ENCODE assay signal across 8 cellular contexts in genomic region chr17:45453731-45454130, GRCh38. TPM values are rescaled to one million over a fixed set of nuclear protein-coding genes. Genes with fewer than 3 reads are reported as not detected.
DNase-seq lines count a peak whose midpoint lies in the region; ATAC-seq, FAIRE-seq and TF ChIP-seq lines count a peak whose summit lies in the region.
"Not testable (repeated sequence)": the region's sequence is repeated elsewhere in the genome, so short reads cannot be mapped to it uniquely, and the experiment has no call there.

No MANE protein-coding gene starts in this region.

- dilution Hi-C loops in endothelial cell of umbilical vein (cut with MboI; ENCODE audit: extremely low pct_ligation_motif_present, low sequenced_read_pairs) = not testable (repeated sequence)

- 0 out of 2 replicates have a peak overlapping the region, but pooled peaks have one; percentile 30 for H3K27ac ChIP-seq in BLaER1
- not testable (repeated sequence) for H3K27ac ChIP-seq in GM23338 (ENCODE audit: low read depth); MM.1S (ENCODE audit: low read length); SK-N-SH (ENCODE audit: low read depth in 2 of 2, low read length in 1 of 2); endothelial cell of umbilical vein (ENCODE audit: insufficient read depth, low read depth, low read length); osteoblast (ENCODE audit: low read depth, low read length); upper lobe of right lung

- no CpG with 5 or more reads among the region's 17 CpGs for WGBS in SK-N-SH (ENCODE audit: low lambda C conversion rate)

- not testable (repeated sequence) for H3K9me1 ChIP-seq in endothelial cell of umbilical vein (replicated peaks; ENCODE audit: control insufficient read depth, extremely low read depth, insufficient read depth, low read length)

- H3K79me2 ChIP-seq in GM23338 (replicated peaks; ENCODE audit: insufficient read depth); MM.1S (ENCODE audit: low read length); SK-N-SH (ENCODE audit: insufficient read depth); endothelial cell of umbilical vein (ENCODE audit: control insufficient read depth, insufficient read depth, low read length); osteoblast (ENCODE audit: insufficient read depth, low read length): not testable (repeated sequence)

- ATAC-seq in GM23338 = peak; percentile 94
- peak; percentile 33 for ATAC-seq in activated CD8-positive, alpha-beta memory T cell treated with anti-CD3 and anti-CD28 coated beads, Interleukin-2, amount 10 ng/mL, durations not matched to agents 7 days and 5 days
- ATAC-seq in upper lobe of right lung = peak; percentile 7

- H2AFZ ChIP-seq in GM23338; MM.1S (ENCODE audit: low read length); SK-N-SH (ENCODE audit: low read depth); endothelial cell of umbilical vein (ENCODE audit: low read depth, low read length); osteoblast (ENCODE audit: low read length): not testable (repeated sequence)

- H3K4me2 ChIP-seq in BLaER1 (peak overlapping the region; percentile 77), MM.1S (ENCODE audit: low read depth, low read length) (peak overlapping the region; percentile 41; the same call in 1 of the 2 replicates)
- H3K4me2 ChIP-seq in GM23338; SK-N-SH; endothelial cell of umbilical vein (ENCODE audit: insufficient read depth, low read length); osteoblast (ENCODE audit: insufficient read depth, low read length): not testable (repeated sequence)

- H3K4me1 ChIP-seq in BLaER1 = peaks cover 85% of the 10 kb centered on the region
- H3K4me1 ChIP-seq in GM23338 (ENCODE audit: insufficient read depth); MM.1S (ENCODE audit: low read length); SK-N-SH (ENCODE audit: control insufficient read depth in 1 of 2, insufficient read depth in 2 of 2, low read depth in 1 of 2, low read length in 1 of 2); endothelial cell of umbilical vein (ENCODE audit: control insufficient read depth, extremely low read depth, insufficient read depth, low read length); osteoblast (ENCODE audit: insufficient read depth, low read length); upper lobe of right lung: not testable (repeated sequence)

- H3K9me3 ChIP-seq in BLaER1; MM.1S (replicated peaks; ENCODE audit: insufficient read depth, low read length); SK-N-SH; endothelial cell of umbilical vein (replicated peaks; ENCODE audit: control insufficient read depth, insufficient read depth, low read length); osteoblast (ENCODE audit: low read depth, low read length); upper lobe of right lung: not testable (repeated sequence)

- H3K27ac Mint-ChIP-seq in GM23338; activated CD8-positive, alpha-beta memory T cell treated with anti-CD3 and anti-CD28 coated beads, Interleukin-2, amount 10 ng/mL, durations not matched to agents 7 days and 5 days: not testable (repeated sequence)

- H3K36me3 Mint-ChIP-seq in GM23338 (ENCODE audit: low read depth); activated CD8-positive, alpha-beta memory T cell treated with anti-CD3 and anti-CD28 coated beads, Interleukin-2, amount 10 ng/mL, durations not matched to agents 7 days and 5 days: not testable (repeated sequence)

- not testable (repeated sequence) for TF ChIP-seq EP300 in SK-N-SH (IDR thresholded peaks at IDR 0.05; ENCODE audit: borderline replicate concordance in 1 of 2, low read depth in 1 of 2, low read length in 1 of 2)

- DNase-seq in GM23338 (ENCODE audit: low spot score) (peak; percentile 42), MM.1S (peak; percentile 24), SK-N-SH (peak; percentile 6), osteoblast (ENCODE audit: insufficient read length, low spot score, missing footprints) (peak; percentile 22)
- DNase-seq in activated CD8-positive, alpha-beta memory T cell treated with anti-CD3 and anti-CD28 coated beads, Interleukin-2, amount 10 ng/mL, durations not matched to agents 7 days and 5 days; endothelial cell of umbilical vein (ENCODE audit: low read depth, low spot score); upper lobe of right lung: not testable (repeated sequence)

- H4K20me1 ChIP-seq in BLaER1 = peaks cover 12% of the 10 kb centered on the region; the same call in 1 of the 2 replicates
- H4K20me1 ChIP-seq in GM23338 (replicated peaks; ENCODE audit: insufficient read depth); MM.1S (ENCODE audit: insufficient read depth, low read length); SK-N-SH (ENCODE audit: insufficient read depth); endothelial cell of umbilical vein (replicated peaks; ENCODE audit: control insufficient read depth, extremely low read depth, insufficient read depth, low read length); osteoblast (ENCODE audit: insufficient read depth, low read length): not testable (repeated sequence)

- TF ChIP-seq POLR2A in endothelial cell of umbilical vein (IDR thresholded peaks at IDR 0.05; ENCODE audit: low read depth, low read length) = not testable (repeated sequence)

- H3K9me2 ChIP-seq in GM23338 (ENCODE audit: insufficient read depth); MM.1S (replicated peaks; ENCODE audit: insufficient read depth, low read length); SK-N-SH: not testable (repeated sequence)

- not testable (repeated sequence) for H3F3A ChIP-seq in GM23338 (replicated peaks; ENCODE audit: low read depth); MM.1S (ENCODE audit: insufficient read depth, low read length); SK-N-SH (replicated peaks; ENCODE audit: insufficient read depth)

- CTCF ChIA-PET in SK-N-SH (lab: Yijun Ruan, JAX); activated CD8-positive, alpha-beta memory T cell treated with anti-CD3 and anti-CD28 coated beads, Interleukin-2, amount 10 ng/mL, durations not matched to agents 7 days and 5 days (lab: Charles Lee); endothelial cell of umbilical vein (lab: Charles Lee): not testable (repeated sequence)

- not testable (repeated sequence) for H3K4me3 Mint-ChIP-seq in GM23338; activated CD8-positive, alpha-beta memory T cell treated with anti-CD3 and anti-CD28 coated beads, Interleukin-2, amount 10 ng/mL, durations not matched to agents 7 days and 5 days

- H3K9me3 Mint-ChIP-seq in GM23338; activated CD8-positive, alpha-beta memory T cell treated with anti-CD3 and anti-CD28 coated beads, Interleukin-2, amount 10 ng/mL, durations not matched to agents 7 days and 5 days (ENCODE audit: low read depth): not testable (repeated sequence)

- 0 out of 4 replicates have a peak, but pooled peaks of 1 of the 2 experiments have one; percentile 6 for TF ChIP-seq CTCF in GM23338 (conservative IDR thresholded peaks at IDR 0.05; ENCODE audit: low read depth in 2 of 2)
- peak; percentile 34 for TF ChIP-seq CTCF in MM.1S (IDR thresholded peaks at IDR 0.05; ENCODE audit: low read length)
- TF ChIP-seq CTCF in SK-N-SH (IDR thresholded peaks at IDR 0.05); endothelial cell of umbilical vein (IDR thresholded peaks at IDR 0.05; ENCODE audit: extremely low read depth in 1 of 2, insufficient read depth in 1 of 2, low read depth in 1 of 2, low read length in 2 of 2); osteoblast (IDR thresholded peaks at IDR 0.05; ENCODE audit: extremely low read depth, low read depth, low read length); upper lobe of right lung (IDR thresholded peaks at IDR 0.05): not testable (repeated sequence)

- H3K27me3 ChIP-seq in BLaER1; GM23338 (ENCODE audit: insufficient read depth); MM.1S (replicated peaks; ENCODE audit: insufficient read depth, low read length); SK-N-SH (ENCODE audit: insufficient read depth); endothelial cell of umbilical vein (ENCODE audit: control insufficient read depth in 2 of 2, insufficient read depth in 2 of 2, low read length in 2 of 2); osteoblast (ENCODE audit: insufficient read depth, low read length); upper lobe of right lung: not testable (repeated sequence)

- not testable (repeated sequence) for H3K36me3 ChIP-seq in BLaER1; GM23338 (ENCODE audit: insufficient read depth); MM.1S (replicated peaks; ENCODE audit: insufficient read depth, low read length); SK-N-SH (replicated peaks in 1 of 2; ENCODE audit: control insufficient read depth in 1 of 2, insufficient read depth in 2 of 2, low read length in 1 of 2); endothelial cell of umbilical vein (ENCODE audit: control insufficient read depth in 2 of 2, extremely low read depth in 1 of 2, insufficient read depth in 2 of 2, low read length in 2 of 2); osteoblast (ENCODE audit: insufficient read depth, low read length)
- H3K36me3 ChIP-seq in upper lobe of right lung = peaks cover 17% of the 10 kb centered on the region

- not testable (repeated sequence) for H3K9ac ChIP-seq in BLaER1; MM.1S (ENCODE audit: low read length); SK-N-SH; endothelial cell of umbilical vein (replicated peaks; ENCODE audit: extremely low read depth, insufficient read depth, low read length)

- H3K4me3 ChIP-seq in BLaER1; GM23338; SK-N-SH (ENCODE audit: low read depth in 2 of 2, low read length in 1 of 2); endothelial cell of umbilical vein (replicated peaks in 1 of 3; ENCODE audit: insufficient read depth in 1 of 3, low read depth in 1 of 3, low read length in 3 of 3); osteoblast (ENCODE audit: insufficient read depth, low read length); upper lobe of right lung: not testable (repeated sequence)
- H3K4me3 ChIP-seq in MM.1S (ENCODE audit: low read length) = peak overlapping the region; percentile 54; the same call in 1 of the 2 replicates

- not testable (repeated sequence) for TF ChIP-seq RAD21 in SK-N-SH (IDR thresholded peaks at IDR 0.05; ENCODE audit: low read length)

- intact Hi-C loops in endothelial cell of umbilical vein (cut with micrococcal nuclease); upper lobe of right lung (cut with DNase I): not testable (repeated sequence)

- FAIRE-seq in endothelial cell of umbilical vein (lab: Jason Lieb, UNC) = not testable (repeated sequence)

- H3K4me1 Mint-ChIP-seq in GM23338; activated CD8-positive, alpha-beta memory T cell treated with anti-CD3 and anti-CD28 coated beads, Interleukin-2, amount 10 ng/mL, durations not matched to agents 7 days and 5 days: not testable (repeated sequence)

- H3K27me3 Mint-ChIP-seq in GM23338 (ENCODE audit: insufficient read depth, low read depth, poor library complexity); activated CD8-positive, alpha-beta memory T cell treated with anti-CD3 and anti-CD28 coated beads, Interleukin-2, amount 10 ng/mL, durations not matched to agents 7 days and 5 days: not testable (repeated sequence)

- POLR2A ChIA-PET in SK-N-SH (lab: Yijun Ruan, JAX); endothelial cell of umbilical vein (lab: Charles Lee): not testable (repeated sequence)

- BruUV-seq in endothelial cell of umbilical vein (replicated peaks; lab: Mats Ljungman, UMichigan) = TSS peak; percentile 13

RNA-seq across cellular contexts. Expression of gene ARHGAP27, which starts 21.1 kb away (rescaled TPM):
- 14.3 and 17.7 TPM in 2 replicates for total RNA-seq in GM23338 (2014; rRNA removed; shearing (Covaris generic))
- polyA plus RNA-seq in GM23338 (2016; fragmentation: Nextera tagmentation; extraction: Ambion mirVana) (5.3 and 5.9 TPM in 2 replicates), SK-N-SH (2012; rRNA removed) (2.1 and 4.3 TPM in 2 replicates), endothelial cell of umbilical vein (21.0 and 26.3 TPM in 2 replicates)
- 0.75 and 0.89 TPM in 2 replicates for polyA plus RNA-seq in SK-N-SH (2012; cell fraction: cytosol; rRNA removed)
- 25.3 and 25.5 TPM in 2 replicates for polyA plus RNA-seq in SK-N-SH (2012; cell fraction: nucleus; rRNA removed)
- total RNA-seq in activated CD8-positive, alpha-beta memory T cell treated with anti-CD3 and anti-CD28 coated beads, Interleukin-2, amount 10 ng/mL, durations not matched to agents 7 days and 5 days = 100 to 1,000 TPM in 1 of 2 experiments, 10 to 100 TPM in 1; 79.5 to 104 TPM
- total RNA-seq in endothelial cell of umbilical vein (40.4 and 47.0 TPM in 2 replicates), osteoblast (2.9 and 6.2 TPM in 2 replicates), upper lobe of right lung (73.8 TPM)
- polyA plus RNA-seq in endothelial cell of umbilical vein (2011; cell fraction: cytosol; rRNA removed) = 10.5 and 14.8 TPM in 2 replicates
- 88.2 and 110 TPM in 2 replicates for polyA plus RNA-seq in endothelial cell of umbilical vein (2011; cell fraction: nucleus; rRNA removed)
- 8.4 and 14.1 TPM in 2 replicates for polyA plus RNA-seq in endothelial cell of umbilical vein (2012)
- 18.7 and 31.0 TPM in 2 replicates for polyA minus RNA-seq in endothelial cell of umbilical vein
- polyA minus RNA-seq in endothelial cell of umbilical vein (2011; cell fraction: cytosol; rRNA and poly(A)+ RNA removed) = 7.2 TPM
- 26.7 and 50.3 TPM in 2 replicates for polyA minus RNA-seq in endothelial cell of umbilical vein (2011; cell fraction: nucleus; rRNA and poly(A)+ RNA removed)

RNA-seq across cellular contexts. Expression of gene PLEKHM1, which starts 36.8 kb away (rescaled TPM):
- total RNA-seq in GM23338 (2014; rRNA removed; shearing (Covaris generic)) = 16.9 and 17.9 TPM in 2 replicates
- polyA plus RNA-seq in GM23338 (2016; fragmentation: Nextera tagmentation; extraction: Ambion mirVana) (4.4 and 5.0 TPM in 2 replicates), SK-N-SH (2012; rRNA removed) (9.0 and 12.3 TPM in 2 replicates), endothelial cell of umbilical vein (29.7 and 36.5 TPM in 2 replicates)
- polyA plus RNA-seq in SK-N-SH (2012; cell fraction: cytosol; rRNA removed) = 4.6 and 5.4 TPM in 2 replicates
- 26.7 and 29.2 TPM in 2 replicates for polyA plus RNA-seq in SK-N-SH (2012; cell fraction: nucleus; rRNA removed)
- 10 to 100 TPM; 49.0 to 51.2 TPM for total RNA-seq in activated CD8-positive, alpha-beta memory T cell treated with anti-CD3 and anti-CD28 coated beads, Interleukin-2, amount 10 ng/mL, durations not matched to agents 7 days and 5 days
- total RNA-seq in endothelial cell of umbilical vein (52.0 and 54.8 TPM in 2 replicates), osteoblast (30.8 and 38.0 TPM in 2 replicates), upper lobe of right lung (69.8 TPM)
- 17.4 and 22.1 TPM in 2 replicates for polyA plus RNA-seq in endothelial cell of umbilical vein (2011; cell fraction: cytosol; rRNA removed)
- 33.9 and 50.4 TPM in 2 replicates for polyA plus RNA-seq in endothelial cell of umbilical vein (2011; cell fraction: nucleus; rRNA removed)
- 36.4 and 43.4 TPM in 2 replicates for polyA plus RNA-seq in endothelial cell of umbilical vein (2012)
- 84.5 and 99.4 TPM in 2 replicates for polyA minus RNA-seq in endothelial cell of umbilical vein
- 17.5 TPM for polyA minus RNA-seq in endothelial cell of umbilical vein (2011; cell fraction: cytosol; rRNA and poly(A)+ RNA removed)
- 43.8 and 46.4 TPM in 2 replicates for polyA minus RNA-seq in endothelial cell of umbilical vein (2011; cell fraction: nucleus; rRNA and poly(A)+ RNA removed)

Comparison
In these comparisons a context has a peak if more than half of its experiments do, and no peak if none do; other contexts are left out.
1. ATAC-seq: peak in every context shown above with its lines; median percentile 94 in GM23338; 33 in activated CD8-positive, alpha-beta memory T cell treated with anti-CD3 and anti-CD28 coated beads, Interleukin-2, amount 10 ng/mL, durations not matched to agents 7 days and 5 days; 7 in upper lobe of right lung.